1 cellular context compared by ENCODE assay signal in genomic region chr16:69566437-69567030, GRCh38.
TF ChIP-seq lines count a peak whose summit lies in the region.

No MANE protein-coding gene starts in this region.

TF ChIP-seq in HEK293, 187 proteins besides CTCF, POLR2A, EP300 and RAD21 (continued from another document):
- no peak for TF ChIP-seq ZSCAN5A (tag by site-specific recombination; IDR thresholded peaks at IDR 0.05)
- TF ChIP-seq ZNF623 (tag by site-specific recombination; IDR thresholded peaks at IDR 0.05) = no peak
- no peak for TF ChIP-seq ZNF704 (tag by site-specific recombination; IDR thresholded peaks at IDR 0.05)
- TF ChIP-seq, protein P1, sequence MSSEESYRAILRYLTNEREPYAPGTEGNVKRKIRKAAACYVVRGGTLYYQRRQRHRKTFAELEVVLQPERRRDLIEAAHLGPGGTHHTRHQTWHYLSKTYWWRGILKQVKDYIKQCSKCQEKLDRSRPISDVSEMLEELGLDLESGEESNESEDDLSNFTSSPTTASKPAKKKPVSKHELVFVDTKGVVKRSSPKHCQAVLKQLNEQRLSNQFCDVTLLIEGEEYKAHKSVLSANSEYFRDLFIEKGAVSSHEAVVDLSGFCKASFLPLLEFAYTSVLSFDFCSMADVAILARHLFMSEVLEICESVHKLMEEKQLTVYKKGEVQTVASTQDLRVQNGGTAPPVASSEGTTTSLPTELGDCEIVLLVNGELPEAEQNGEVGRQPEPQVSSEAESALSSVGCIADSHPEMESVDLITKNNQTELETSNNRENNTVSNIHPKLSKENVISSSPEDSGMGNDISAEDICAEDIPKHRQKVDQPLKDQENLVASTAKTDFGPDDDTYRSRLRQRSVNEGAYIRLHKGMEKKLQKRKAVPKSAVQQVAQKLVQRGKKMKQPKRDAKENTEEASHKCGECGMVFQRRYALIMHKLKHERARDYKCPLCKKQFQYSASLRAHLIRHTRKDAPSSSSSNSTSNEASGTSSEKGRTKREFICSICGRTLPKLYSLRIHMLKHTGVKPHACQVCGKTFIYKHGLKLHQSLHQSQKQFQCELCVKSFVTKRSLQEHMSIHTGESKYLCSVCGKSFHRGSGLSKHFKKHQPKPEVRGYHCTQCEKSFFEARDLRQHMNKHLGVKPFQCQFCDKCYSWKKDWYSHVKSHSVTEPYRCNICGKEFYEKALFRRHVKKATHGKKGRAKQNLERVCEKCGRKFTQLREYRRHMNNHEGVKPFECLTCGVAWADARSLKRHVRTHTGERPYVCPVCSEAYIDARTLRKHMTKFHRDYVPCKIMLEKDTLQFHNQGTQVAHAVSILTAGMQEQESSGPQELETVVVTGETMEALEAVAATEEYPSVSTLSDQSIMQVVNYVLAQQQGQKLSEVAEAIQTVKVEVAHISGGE (tag by site-specific recombination; conservative IDR thresholded peaks at IDR 0.05; ENCODE audit: low read depth) = peak; percentile 45; the same call in 1 of the 2 replicates
- no peak for TF ChIP-seq ZNF510 (tag by site-specific recombination; IDR thresholded peaks at IDR 0.05; ENCODE audit: insufficient replicate concordance)
- TF ChIP-seq PRDM1 (tag by site-specific recombination; IDR thresholded peaks at IDR 0.05) = peak; percentile 94; the same call in 1 of the 2 replicates
- no peak for TF ChIP-seq ZNF114 (tag by site-specific recombination; IDR thresholded peaks at IDR 0.05)
- TF ChIP-seq SP7 (tag by site-specific recombination; IDR thresholded peaks at IDR 0.05) = no peak
- TF ChIP-seq SP2 (tag by site-specific recombination; IDR thresholded peaks at IDR 0.05) = peak; percentile 65
- 0 out of 2 replicates have a peak, but pooled peaks have one; percentile 47 for TF ChIP-seq ZXDB (tag by site-specific recombination; IDR thresholded peaks at IDR 0.05)
- TF ChIP-seq BCL11B (tag by site-specific recombination; IDR thresholded peaks at IDR 0.05; ENCODE audit: low read depth) = no peak
- peak; percentile 53 for TF ChIP-seq ZBTB8A (tag by site-specific recombination; IDR thresholded peaks at IDR 0.05)
- peak; percentile 25; the same call in 1 of the 2 replicates for TF ChIP-seq ZNF629 (tag by site-specific recombination; IDR thresholded peaks at IDR 0.05)
- peak; percentile 64; the same call in 1 of the 2 replicates for TF ChIP-seq ZNF692 (tag by site-specific recombination; IDR thresholded peaks at IDR 0.05)
- TF ChIP-seq YY2 (tag by site-specific recombination; IDR thresholded peaks at IDR 0.05) = peak; percentile 33; the same call in 1 of the 2 replicates
- TF ChIP-seq ZNF266 (tag by site-specific recombination; IDR thresholded peaks at IDR 0.05; ENCODE audit: low read depth) = no peak
- TF ChIP-seq GLIS1 (tag by site-specific recombination; IDR thresholded peaks at IDR 0.05) = peak; percentile 31
- peak; percentile 25; the same call in 1 of the 2 replicates for TF ChIP-seq ZNF600 (tag by site-specific recombination; IDR thresholded peaks at IDR 0.05)
- peak; percentile 28; the same call in 1 of the 2 replicates for TF ChIP-seq ZNF23 (tag by site-specific recombination; IDR thresholded peaks at IDR 0.05; ENCODE audit: borderline replicate concordance)
- peak; percentile 76; the same call in 1 of the 2 replicates for TF ChIP-seq KLF16 (tag by site-specific recombination; IDR thresholded peaks at IDR 0.05)
- TF ChIP-seq ZSCAN30 (tag by site-specific recombination; IDR thresholded peaks at IDR 0.05) = 0 out of 2 replicates have a peak, but pooled peaks have one; percentile 44
- TF ChIP-seq PATZ1 (tag by site-specific recombination; IDR thresholded peaks at IDR 0.05) = peak; percentile 72
- TF ChIP-seq ZNF10 (tag by site-specific recombination; IDR thresholded peaks at IDR 0.05) = 0 out of 2 replicates have a peak, but pooled peaks have one; percentile 23
- TF ChIP-seq ZNF677 (tag by site-specific recombination; IDR thresholded peaks at IDR 0.05) = peak; percentile 30; the same call in 1 of the 2 replicates
- no peak for TF ChIP-seq ZNF18 (tag by site-specific recombination; IDR thresholded peaks at IDR 0.05)
- TF ChIP-seq GLIS2 (tag by site-specific recombination; IDR thresholded peaks at IDR 0.05) = peak; percentile 76; the same call in 1 of the 2 replicates
- 0 out of 2 replicates have a peak, but pooled peaks have one; percentile 49 for TF ChIP-seq ZNF76 (tag by site-specific recombination; IDR thresholded peaks at IDR 0.05; ENCODE audit: borderline replicate concordance, low read depth)
- peak; percentile 68; the same call in 1 of the 2 replicates for TF ChIP-seq ZNF366 (tag by site-specific recombination; conservative IDR thresholded peaks at IDR 0.05)
- peak; percentile 87 for TF ChIP-seq ZNF335 (tag by site-specific recombination; conservative IDR thresholded peaks at IDR 0.05)
- no peak for TF ChIP-seq ZNF747 (tag by site-specific recombination; IDR thresholded peaks at IDR 0.05)
- peak; percentile 86 for TF ChIP-seq ZNF341 (tag by site-specific recombination; IDR thresholded peaks at IDR 0.05; ENCODE audit: low read depth)
- TF ChIP-seq HOXC10 (CRISPR knock-in tag; IDR thresholded peaks at IDR 0.05) = no peak
- peak; percentile 41; the same call in 1 of the 2 replicates for TF ChIP-seq SP3 (tag by site-specific recombination; IDR thresholded peaks at IDR 0.05)
- TF ChIP-seq, protein P2, sequence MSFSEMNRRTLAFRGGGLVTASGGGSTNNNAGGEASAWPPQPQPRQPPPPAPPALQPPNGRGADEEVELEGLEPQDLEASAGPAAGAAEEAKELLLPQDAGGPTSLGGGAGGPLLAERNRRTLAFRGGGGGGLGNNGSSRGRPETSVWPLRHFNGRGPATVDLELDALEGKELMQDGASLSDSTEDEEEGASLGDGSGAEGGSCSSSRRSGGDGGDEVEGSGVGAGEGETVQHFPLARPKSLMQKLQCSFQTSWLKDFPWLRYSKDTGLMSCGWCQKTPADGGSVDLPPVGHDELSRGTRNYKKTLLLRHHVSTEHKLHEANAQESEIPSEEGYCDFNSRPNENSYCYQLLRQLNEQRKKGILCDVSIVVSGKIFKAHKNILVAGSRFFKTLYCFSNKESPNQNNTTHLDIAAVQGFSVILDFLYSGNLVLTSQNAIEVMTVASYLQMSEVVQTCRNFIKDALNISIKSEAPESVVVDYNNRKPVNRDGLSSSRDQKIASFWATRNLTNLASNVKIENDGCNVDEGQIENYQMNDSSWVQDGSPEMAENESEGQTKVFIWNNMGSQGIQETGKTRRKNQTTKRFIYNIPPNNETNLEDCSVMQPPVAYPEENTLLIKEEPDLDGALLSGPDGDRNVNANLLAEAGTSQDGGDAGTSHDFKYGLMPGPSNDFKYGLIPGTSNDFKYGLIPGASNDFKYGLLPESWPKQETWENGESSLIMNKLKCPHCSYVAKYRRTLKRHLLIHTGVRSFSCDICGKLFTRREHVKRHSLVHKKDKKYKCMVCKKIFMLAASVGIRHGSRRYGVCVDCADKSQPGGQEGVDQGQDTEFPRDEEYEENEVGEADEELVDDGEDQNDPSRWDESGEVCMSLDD (tag by site-specific recombination; IDR thresholded peaks at IDR 0.05) = peak; percentile 77
- 0 out of 2 replicates have a peak, but pooled peaks have one; percentile 36 for TF ChIP-seq ZNF202 (tag by site-specific recombination; IDR thresholded peaks at IDR 0.05; ENCODE audit: borderline replicate concordance)
